In genomic region chr15:93762051-93762450, GRCh38 we compare ENCODE assay signal across 31 cellular contexts.
"Had no signal": no experiment of that assay in that cellular context is flagged by ENCODE, and none has a peak within 500 bp of the region (broad histone marks: within the 10 kb centered on the region; RNA-seq: fewer than 3 reads in every experiment).

No MANE protein-coding gene starts in this region.

- ATAC-seq: activated CD4-positive, CD25-positive, alpha-beta regulatory T cell treated with anti-CD3 and anti-CD28 coated beads, Interleukin-2, amount 50 U/mL, for 24 hours; activated CD8-positive, alpha-beta T cell treated with anti-CD3 and anti-CD28 coated beads for 36 hours; activated naive CD8-positive, alpha-beta T cell treated with anti-CD3 and anti-CD28 coated beads, Interleukin-2, amount 50 U/mL, for 24 hours; activated T-cell treated with anti-CD3 and anti-CD28 coated beads, Interleukin-2, amount 50 U/mL, for 4 hours; body of pancreas; effector memory CD8-positive, alpha-beta T cell; gastroesophageal sphincter; T-helper 17 cell had no signal

- H3K4me1 ChIP-seq: adrenal gland, body of pancreas, gastroesophageal sphincter had no signal

- DNase-seq: activated B cell treated with CpG ODN at 0.5 μM for 24 hours; activated CD4-positive, alpha-beta T cell treated with anti-CD3 and anti-CD28 coated beads for 48 hours; activated CD4-positive, alpha-beta T cell treated with anti-CD3 and anti-CD28 coated beads, Interleukin-2, amount 50 U/mL, for 1 hour; activated CD4-positive, alpha-beta T cell treated with anti-CD3 and anti-CD28 coated beads, Interleukin-2, amount 50 U/mL, for 48 hours; activated CD8-positive, alpha-beta memory T cell treated with anti-CD3 and anti-CD28 coated beads for 24 hours; activated CD8-positive, alpha-beta T cell treated with anti-CD3 and anti-CD28 coated beads for 36 hours; activated effector memory CD4-positive, alpha-beta T cell treated with anti-CD3 and anti-CD28 coated beads, Interleukin-2, amount 50 U/mL, for 16 hours; activated naive CD4-positive, alpha-beta T cell treated with anti-CD3 and anti-CD28 coated beads for 36 hours; activated naive CD8-positive, alpha-beta T cell treated with anti-CD3 and anti-CD28 coated beads for 36 hours; activated naive CD8-positive, alpha-beta T cell treated with anti-CD3 and anti-CD28 coated beads, Interleukin-2, amount 50 U/mL, for 24 hours; activated T-cell treated with anti-CD3 and anti-CD28 coated beads, Interleukin-2, amount 50 U/mL, for 4 hours; adrenal gland; aorta; body of pancreas; caudate nucleus; cortex of kidney; dermis blood vessel endothelial cell; effector CD4-positive, alpha-beta T cell; effector memory CD8-positive, alpha-beta T cell; esophagus squamous epithelium; foreskin melanocyte; head of caudate nucleus; T-helper 1 cell; T-helper 17 cell; T1000; WERI-Rb-1 had no signal

- H3K27ac Mint-ChIP-seq: activated B cell treated with CpG ODN at 0.5 μM for 24 hours; activated CD8-positive, alpha-beta T cell treated with anti-CD3 and anti-CD28 coated beads for 36 hours; activated naive CD4-positive, alpha-beta T cell treated with anti-CD3 and anti-CD28 coated beads for 36 hours; activated naive CD4-positive, alpha-beta T cell treated with anti-CD3 and anti-CD28 coated beads, Interleukin-2, amount 50 U/mL, for 24 hours; activated naive CD8-positive, alpha-beta T cell treated with anti-CD3 and anti-CD28 coated beads for 36 hours; activated naive CD8-positive, alpha-beta T cell treated with anti-CD3 and anti-CD28 coated beads, Interleukin-2, amount 50 U/mL, for 24 hours; activated T-helper 2 cell treated with anti-CD3 and anti-CD28 coated beads, Interferon-gamma antibody, Interleukin-2, Interleukin-4, amounts not matched to agents 10 μg/mL and 5 μg/mL and 100 μg/mL, durations not matched to agents 14 hours and 24 hours and 36 hours; effector memory CD8-positive, alpha-beta T cell; T-helper 17 cell; T-helper 2 cell treated with Interferon-gamma antibody and Interleukin-4, amounts not matched to agents 5 μg/mL and 100 μg/mL, for 36 hours had no signal

- H3K9me3 Mint-ChIP-seq: activated CD8-positive, alpha-beta T cell treated with anti-CD3 and anti-CD28 coated beads for 36 hours; activated naive CD4-positive, alpha-beta T cell treated with anti-CD3 and anti-CD28 coated beads for 36 hours; activated naive CD8-positive, alpha-beta T cell treated with anti-CD3 and anti-CD28 coated beads for 36 hours; activated T-cell treated with anti-CD3 and anti-CD28 coated beads, Interleukin-2, amount 50 U/mL, for 4 hours; activated T-helper 2 cell treated with anti-CD3 and anti-CD28 coated beads, Interferon-gamma antibody, Interleukin-2, Interleukin-4, amounts not matched to agents 10 μg/mL and 5 μg/mL and 100 μg/mL, durations not matched to agents 14 hours and 24 hours and 36 hours; effector memory CD8-positive, alpha-beta T cell; T-helper 2 cell treated with Interferon-gamma antibody and Interleukin-4, amounts not matched to agents 5 μg/mL and 100 μg/mL, for 36 hours had no signal

- H3K36me3 ChIP-seq: adrenal gland, esophagus squamous epithelium, gastroesophageal sphincter, WERI-Rb-1 had no signal

- H3K4me3 Mint-ChIP-seq: activated B cell treated with CpG ODN at 0.5 μM for 24 hours; activated CD8-positive, alpha-beta T cell treated with anti-CD3 and anti-CD28 coated beads for 36 hours; activated naive CD4-positive, alpha-beta T cell treated with anti-CD3 and anti-CD28 coated beads for 36 hours; activated naive CD4-positive, alpha-beta T cell treated with anti-CD3 and anti-CD28 coated beads, Interleukin-2, amount 50 U/mL, for 24 hours; activated naive CD8-positive, alpha-beta T cell treated with anti-CD3 and anti-CD28 coated beads for 36 hours; activated naive CD8-positive, alpha-beta T cell treated with anti-CD3 and anti-CD28 coated beads, Interleukin-2, amount 50 U/mL, for 24 hours; activated T-cell treated with anti-CD3 and anti-CD28 coated beads, Interleukin-2, amount 50 U/mL, for 4 hours; effector memory CD8-positive, alpha-beta T cell; T-helper 17 cell; T-helper 2 cell treated with Interferon-gamma antibody and Interleukin-4, amounts not matched to agents 5 μg/mL and 100 μg/mL, for 36 hours had no signal

- H3K27me3 ChIP-seq: adrenal gland, body of pancreas, esophagus squamous epithelium, gastroesophageal sphincter had no signal

- H3K27me3 Mint-ChIP-seq: activated B cell treated with CpG ODN at 0.5 μM for 24 hours; activated naive CD8-positive, alpha-beta T cell treated with anti-CD3 and anti-CD28 coated beads for 36 hours; activated naive CD8-positive, alpha-beta T cell treated with anti-CD3 and anti-CD28 coated beads, Interleukin-2, amount 50 U/mL, for 24 hours had no signal

- H3K27ac ChIP-seq: adrenal gland, body of pancreas, esophagus squamous epithelium, gastroesophageal sphincter, WERI-Rb-1 had no signal

- H3K4me3 ChIP-seq: adrenal gland, body of pancreas, esophagus squamous epithelium, gastroesophageal sphincter had no signal

- H3K36me3 Mint-ChIP-seq: activated naive CD8-positive, alpha-beta T cell treated with anti-CD3 and anti-CD28 coated beads for 36 hours had no signal

- H3K9me3 ChIP-seq: adrenal gland, body of pancreas, esophagus squamous epithelium, gastroesophageal sphincter had no signal

- H3K4me1 Mint-ChIP-seq: activated B cell treated with CpG ODN at 0.5 μM for 24 hours; activated naive CD4-positive, alpha-beta T cell treated with anti-CD3 and anti-CD28 coated beads, Interleukin-2, amount 50 U/mL, for 24 hours; activated naive CD8-positive, alpha-beta T cell treated with anti-CD3 and anti-CD28 coated beads for 36 hours; activated naive CD8-positive, alpha-beta T cell treated with anti-CD3 and anti-CD28 coated beads, Interleukin-2, amount 50 U/mL, for 24 hours; T-helper 17 cell had no signal
